1 cellular context compared by ENCODE assay signal in the genomic region with DNA sequence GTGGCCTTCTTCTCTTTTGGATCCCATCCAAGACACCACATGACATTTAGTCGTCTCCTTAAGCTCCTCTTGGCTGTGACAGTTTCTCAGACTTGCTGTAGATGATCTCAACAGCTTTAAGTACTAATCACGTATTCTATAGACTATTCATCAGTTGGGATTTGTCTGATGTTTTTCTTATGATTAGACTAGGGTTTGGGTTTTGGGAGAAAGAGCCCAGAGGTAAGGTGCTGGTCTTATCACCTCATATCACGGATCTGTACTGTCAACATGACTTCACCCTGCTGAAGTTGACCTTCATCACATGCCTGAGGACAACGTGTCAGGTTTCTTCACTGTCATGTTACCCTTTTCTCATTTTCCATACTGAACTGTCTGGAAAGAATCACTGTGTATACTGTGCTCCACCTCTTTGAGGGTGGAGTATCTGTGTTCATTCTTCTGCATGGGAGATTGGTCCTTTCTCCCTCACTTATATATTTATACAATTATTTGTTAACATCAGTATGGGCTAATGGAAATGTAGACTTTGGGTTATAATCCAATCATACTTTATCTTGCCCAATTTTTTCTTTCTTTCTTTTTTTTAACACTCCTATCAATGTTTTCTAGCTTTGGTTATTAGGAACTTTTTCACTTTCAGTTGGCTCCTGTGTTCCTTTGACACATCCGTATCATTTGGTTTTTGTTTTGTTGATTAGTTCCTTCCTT.
TF ChIP-seq lines count a peak whose summit lies in the region.

No MANE protein-coding gene starts in this region.

TF ChIP-seq in K562, 482 proteins besides CTCF, POLR2A, EP300 and RAD21 (continued from another document and continues in another):
- TF ChIP-seq, protein P1, sequence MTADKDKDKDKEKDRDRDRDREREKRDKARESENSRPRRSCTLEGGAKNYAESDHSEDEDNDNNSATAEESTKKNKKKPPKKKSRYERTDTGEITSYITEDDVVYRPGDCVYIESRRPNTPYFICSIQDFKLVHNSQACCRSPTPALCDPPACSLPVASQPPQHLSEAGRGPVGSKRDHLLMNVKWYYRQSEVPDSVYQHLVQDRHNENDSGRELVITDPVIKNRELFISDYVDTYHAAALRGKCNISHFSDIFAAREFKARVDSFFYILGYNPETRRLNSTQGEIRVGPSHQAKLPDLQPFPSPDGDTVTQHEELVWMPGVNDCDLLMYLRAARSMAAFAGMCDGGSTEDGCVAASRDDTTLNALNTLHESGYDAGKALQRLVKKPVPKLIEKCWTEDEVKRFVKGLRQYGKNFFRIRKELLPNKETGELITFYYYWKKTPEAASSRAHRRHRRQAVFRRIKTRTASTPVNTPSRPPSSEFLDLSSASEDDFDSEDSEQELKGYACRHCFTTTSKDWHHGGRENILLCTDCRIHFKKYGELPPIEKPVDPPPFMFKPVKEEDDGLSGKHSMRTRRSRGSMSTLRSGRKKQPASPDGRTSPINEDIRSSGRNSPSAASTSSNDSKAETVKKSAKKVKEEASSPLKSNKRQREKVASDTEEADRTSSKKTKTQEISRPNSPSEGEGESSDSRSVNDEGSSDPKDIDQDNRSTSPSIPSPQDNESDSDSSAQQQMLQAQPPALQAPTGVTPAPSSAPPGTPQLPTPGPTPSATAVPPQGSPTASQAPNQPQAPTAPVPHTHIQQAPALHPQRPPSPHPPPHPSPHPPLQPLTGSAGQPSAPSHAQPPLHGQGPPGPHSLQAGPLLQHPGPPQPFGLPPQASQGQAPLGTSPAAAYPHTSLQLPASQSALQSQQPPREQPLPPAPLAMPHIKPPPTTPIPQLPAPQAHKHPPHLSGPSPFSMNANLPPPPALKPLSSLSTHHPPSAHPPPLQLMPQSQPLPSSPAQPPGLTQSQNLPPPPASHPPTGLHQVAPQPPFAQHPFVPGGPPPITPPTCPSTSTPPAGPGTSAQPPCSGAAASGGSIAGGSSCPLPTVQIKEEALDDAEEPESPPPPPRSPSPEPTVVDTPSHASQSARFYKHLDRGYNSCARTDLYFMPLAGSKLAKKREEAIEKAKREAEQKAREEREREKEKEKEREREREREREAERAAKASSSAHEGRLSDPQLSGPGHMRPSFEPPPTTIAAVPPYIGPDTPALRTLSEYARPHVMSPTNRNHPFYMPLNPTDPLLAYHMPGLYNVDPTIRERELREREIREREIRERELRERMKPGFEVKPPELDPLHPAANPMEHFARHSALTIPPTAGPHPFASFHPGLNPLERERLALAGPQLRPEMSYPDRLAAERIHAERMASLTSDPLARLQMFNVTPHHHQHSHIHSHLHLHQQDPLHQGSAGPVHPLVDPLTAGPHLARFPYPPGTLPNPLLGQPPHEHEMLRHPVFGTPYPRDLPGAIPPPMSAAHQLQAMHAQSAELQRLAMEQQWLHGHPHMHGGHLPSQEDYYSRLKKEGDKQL (CRISPR knock-in tag; IDR thresholded peaks at IDR 0.05; ENCODE audit: borderline replicate concordance), result no peak
- TF ChIP-seq ZNF263 (CRISPR knock-in tag; IDR thresholded peaks at IDR 0.05; ENCODE audit: borderline replicate concordance), result peak; percentile 24; the same call in 1 of the 2 replicates
- no peak for TF ChIP-seq MYBL2 (IDR thresholded peaks at IDR 0.05; ENCODE audit: low read depth)
- TF ChIP-seq MYBL2 (CRISPR knock-in tag; IDR thresholded peaks at IDR 0.05; ENCODE audit: borderline replicate concordance), result no peak
- no peak for TF ChIP-seq NCOR1 (IDR thresholded peaks at IDR 0.05)
- no peak for TF ChIP-seq PCBP1 (IDR thresholded peaks at IDR 0.05; ENCODE audit: low read depth, low read length, poor library complexity, severe bottlenecking)
- peak; percentile 87 for TF ChIP-seq MEIS2 (IDR thresholded peaks at IDR 0.05; ENCODE audit: partially characterized antibody)
- TF ChIP-seq, protein P2, sequence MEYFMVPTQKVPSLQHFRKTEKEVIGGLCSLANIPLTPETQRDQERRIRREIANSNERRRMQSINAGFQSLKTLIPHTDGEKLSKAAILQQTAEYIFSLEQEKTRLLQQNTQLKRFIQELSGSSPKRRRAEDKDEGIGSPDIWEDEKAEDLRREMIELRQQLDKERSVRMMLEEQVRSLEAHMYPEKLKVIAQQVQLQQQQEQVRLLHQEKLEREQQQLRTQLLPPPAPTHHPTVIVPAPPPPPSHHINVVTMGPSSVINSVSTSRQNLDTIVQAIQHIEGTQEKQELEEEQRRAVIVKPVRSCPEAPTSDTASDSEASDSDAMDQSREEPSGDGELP (CRISPR knock-in tag; IDR thresholded peaks at IDR 0.05; ENCODE audit: borderline replicate concordance), result no peak
- TF ChIP-seq, protein P3, sequence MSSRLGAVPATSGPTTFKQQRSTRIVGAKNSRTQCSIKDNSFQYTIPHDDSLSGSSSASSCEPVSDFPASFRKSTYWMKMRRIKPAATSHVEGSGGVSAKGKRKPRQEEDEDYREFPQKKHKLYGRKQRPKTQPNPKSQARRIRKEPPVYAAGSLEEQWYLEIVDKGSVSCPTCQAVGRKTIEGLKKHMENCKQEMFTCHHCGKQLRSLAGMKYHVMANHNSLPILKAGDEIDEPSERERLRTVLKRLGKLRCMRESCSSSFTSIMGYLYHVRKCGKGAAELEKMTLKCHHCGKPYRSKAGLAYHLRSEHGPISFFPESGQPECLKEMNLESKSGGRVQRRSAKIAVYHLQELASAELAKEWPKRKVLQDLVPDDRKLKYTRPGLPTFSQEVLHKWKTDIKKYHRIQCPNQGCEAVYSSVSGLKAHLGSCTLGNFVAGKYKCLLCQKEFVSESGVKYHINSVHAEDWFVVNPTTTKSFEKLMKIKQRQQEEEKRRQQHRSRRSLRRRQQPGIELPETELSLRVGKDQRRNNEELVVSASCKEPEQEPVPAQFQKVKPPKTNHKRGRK (tag; IDR thresholded peaks at IDR 0.05), result no peak
- no peak for TF ChIP-seq HEY1 (CRISPR knock-in tag; IDR thresholded peaks at IDR 0.05; ENCODE audit: borderline replicate concordance)
- TF ChIP-seq CTBP1 (IDR thresholded peaks at IDR 0.05; ENCODE audit: borderline replicate concordance), result peak; percentile 96
- TF ChIP-seq, protein P4, sequence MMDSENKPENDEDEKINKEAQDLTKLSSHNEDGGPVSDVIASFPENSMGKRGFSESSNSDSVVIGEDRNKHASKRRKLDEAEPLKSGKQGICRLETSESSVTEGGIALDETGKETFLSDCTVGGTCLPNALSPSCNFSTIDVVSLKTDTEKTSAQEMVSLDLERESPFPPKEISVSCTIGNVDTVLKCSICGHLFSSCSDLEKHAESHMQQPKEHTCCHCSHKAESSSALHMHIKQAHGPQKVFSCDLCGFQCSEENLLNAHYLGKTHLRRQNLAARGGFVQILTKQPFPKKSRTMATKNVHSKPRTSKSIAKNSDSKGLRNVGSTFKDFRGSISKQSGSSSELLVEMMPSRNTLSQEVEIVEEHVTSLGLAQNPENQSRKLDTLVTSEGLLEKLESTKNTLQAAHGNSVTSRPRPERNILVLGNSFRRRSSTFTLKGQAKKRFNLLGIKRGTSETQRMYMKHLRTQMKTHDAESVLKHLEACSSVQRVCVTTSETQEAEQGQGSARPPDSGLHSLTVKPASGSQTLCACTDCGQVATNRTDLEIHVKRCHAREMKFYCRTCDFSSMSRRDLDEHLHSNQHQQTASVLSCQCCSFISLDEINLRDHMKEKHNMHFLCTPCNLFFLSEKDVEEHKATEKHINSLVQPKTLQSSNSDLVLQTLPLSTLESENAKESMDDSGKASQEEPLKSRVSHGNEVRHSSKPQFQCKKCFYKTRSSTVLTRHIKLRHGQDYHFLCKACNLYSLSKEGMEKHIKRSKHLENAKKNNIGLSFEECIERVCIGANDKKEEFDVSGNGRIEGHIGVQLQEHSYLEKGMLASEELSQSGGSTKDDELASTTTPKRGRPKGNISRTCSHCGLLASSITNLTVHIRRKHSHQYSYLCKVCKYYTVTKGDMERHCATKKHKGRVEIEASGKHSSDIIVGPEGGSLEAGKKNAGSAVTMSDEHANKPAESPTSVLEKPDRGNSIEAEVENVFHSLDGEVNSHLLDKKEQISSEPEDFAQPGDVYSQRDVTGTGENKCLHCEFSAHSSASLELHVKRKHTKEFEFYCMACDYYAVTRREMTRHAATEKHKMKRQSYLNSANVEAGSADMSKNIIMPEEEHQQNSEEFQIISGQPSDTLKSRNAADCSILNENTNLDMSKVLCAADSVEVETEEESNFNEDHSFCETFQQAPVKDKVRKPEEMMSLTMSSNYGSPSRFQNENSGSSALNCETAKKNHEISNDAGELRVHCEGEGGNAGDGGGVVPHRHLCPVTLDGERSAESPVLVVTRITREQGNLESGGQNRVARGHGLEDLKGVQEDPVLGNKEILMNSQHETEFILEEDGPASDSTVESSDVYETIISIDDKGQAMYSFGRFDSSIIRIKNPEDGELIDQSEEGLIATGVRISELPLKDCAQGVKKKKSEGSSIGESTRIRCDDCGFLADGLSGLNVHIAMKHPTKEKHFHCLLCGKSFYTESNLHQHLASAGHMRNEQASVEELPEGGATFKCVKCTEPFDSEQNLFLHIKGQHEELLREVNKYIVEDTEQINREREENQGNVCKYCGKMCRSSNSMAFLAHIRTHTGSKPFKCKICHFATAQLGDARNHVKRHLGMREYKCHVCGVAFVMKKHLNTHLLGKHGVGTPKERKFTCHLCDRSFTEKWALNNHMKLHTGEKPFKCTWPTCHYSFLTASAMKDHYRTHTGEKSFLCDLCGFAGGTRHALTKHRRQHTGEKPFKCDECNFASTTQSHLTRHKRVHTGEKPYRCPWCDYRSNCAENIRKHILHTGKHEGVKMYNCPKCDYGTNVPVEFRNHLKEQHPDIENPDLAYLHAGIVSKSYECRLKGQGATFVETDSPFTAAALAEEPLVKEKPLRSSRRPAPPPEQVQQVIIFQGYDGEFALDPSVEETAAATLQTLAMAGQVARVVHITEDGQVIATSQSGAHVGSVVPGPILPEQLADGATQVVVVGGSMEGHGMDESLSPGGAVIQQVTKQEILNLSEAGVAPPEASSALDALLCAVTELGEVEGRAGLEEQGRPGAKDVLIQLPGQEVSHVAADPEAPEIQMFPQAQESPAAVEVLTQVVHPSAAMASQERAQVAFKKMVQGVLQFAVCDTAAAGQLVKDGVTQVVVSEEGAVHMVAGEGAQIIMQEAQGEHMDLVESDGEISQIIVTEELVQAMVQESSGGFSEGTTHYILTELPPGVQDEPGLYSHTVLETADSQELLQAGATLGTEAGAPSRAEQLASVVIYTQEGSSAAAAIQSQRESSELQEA (IDR thresholded peaks at IDR 0.05; ENCODE audit: low read depth), result no peak
- no peak for TF ChIP-seq GTF2F1 (IDR thresholded peaks at IDR 0.05; ENCODE audit: low read depth, low read length)
- TF ChIP-seq TARDBP (IDR thresholded peaks at IDR 0.05), result no peak
- peak in 1 of 2 experiments; percentile 91; a peak in 1 of 4 replicates for TF ChIP-seq RCOR1 (IDR thresholded peaks at IDR 0.05; ENCODE audit: borderline replicate concordance in 1 of 2, low read depth in 2 of 2, low read length in 2 of 2)
- peak; percentile 54; the same call in 1 of the 2 replicates for TF ChIP-seq GATAD2A (IDR thresholded peaks at IDR 0.05)
- TF ChIP-seq BACH1 (tag; IDR thresholded peaks at IDR 0.05), result peak; percentile 59; the same call in 1 of the 2 replicates
- TF ChIP-seq, protein P5, sequence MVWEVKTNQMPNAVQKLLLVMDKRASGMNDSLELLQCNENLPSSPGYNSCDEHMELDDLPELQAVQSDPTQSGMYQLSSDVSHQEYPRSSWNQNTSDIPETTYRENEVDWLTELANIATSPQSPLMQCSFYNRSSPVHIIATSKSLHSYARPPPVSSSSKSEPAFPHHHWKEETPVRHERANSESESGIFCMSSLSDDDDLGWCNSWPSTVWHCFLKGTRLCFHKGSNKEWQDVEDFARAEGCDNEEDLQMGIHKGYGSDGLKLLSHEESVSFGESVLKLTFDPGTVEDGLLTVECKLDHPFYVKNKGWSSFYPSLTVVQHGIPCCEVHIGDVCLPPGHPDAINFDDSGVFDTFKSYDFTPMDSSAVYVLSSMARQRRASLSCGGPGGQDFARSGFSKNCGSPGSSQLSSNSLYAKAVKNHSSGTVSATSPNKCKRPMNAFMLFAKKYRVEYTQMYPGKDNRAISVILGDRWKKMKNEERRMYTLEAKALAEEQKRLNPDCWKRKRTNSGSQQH (CRISPR knock-in tag; IDR thresholded peaks at IDR 0.05), result no peak
- TF ChIP-seq DIDO1 (tag; IDR thresholded peaks at IDR 0.05; ENCODE audit: low read depth), result no peak
- peak; percentile 71; the same call in 1 of the 2 replicates for TF ChIP-seq HDAC2 (IDR thresholded peaks at IDR 0.05)
- 0 out of 2 replicates have a peak, but pooled peaks have one; percentile 22 for TF ChIP-seq MEF2D (tag; conservative IDR thresholded peaks at IDR 0.05; ENCODE audit: low read depth)
- peak; percentile 58; the same call in 1 of the 2 replicates for TF ChIP-seq HDAC8 (tag; IDR thresholded peaks at IDR 0.05)
- TF ChIP-seq JUN (IDR thresholded peaks at IDR 0.05; ENCODE audit: borderline replicate concordance, low read depth, low read length), result peak; percentile 84
- no peak for TF ChIP-seq JUN (CRISPR knock-in tag; IDR thresholded peaks at IDR 0.05; ENCODE audit: borderline replicate concordance)
- TF ChIP-seq, protein P6, sequence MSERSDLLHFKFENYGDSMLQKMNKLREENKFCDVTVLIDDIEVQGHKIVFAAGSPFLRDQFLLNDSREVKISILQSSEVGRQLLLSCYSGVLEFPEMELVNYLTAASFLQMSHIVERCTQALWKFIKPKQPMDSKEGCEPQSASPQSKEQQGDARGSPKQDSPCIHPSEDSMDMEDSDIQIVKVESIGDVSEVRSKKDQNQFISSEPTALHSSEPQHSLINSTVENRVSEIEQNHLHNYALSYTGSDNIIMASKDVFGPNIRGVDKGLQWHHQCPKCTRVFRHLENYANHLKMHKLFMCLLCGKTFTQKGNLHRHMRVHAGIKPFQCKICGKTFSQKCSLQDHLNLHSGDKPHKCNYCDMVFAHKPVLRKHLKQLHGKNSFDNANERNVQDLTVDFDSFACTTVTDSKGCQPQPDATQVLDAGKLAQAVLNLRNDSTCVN (CRISPR knock-in tag; IDR thresholded peaks at IDR 0.05), result no peak
- TF ChIP-seq NONO (IDR thresholded peaks at IDR 0.05; ENCODE audit: low read depth in 2 of 2, low read length in 1 of 2), result no peak
- TF ChIP-seq FOXA3 (CRISPR knock-in tag; conservative IDR thresholded peaks at IDR 0.05 in 1 of 2, IDR thresholded peaks at IDR 0.05 in 1 of 2), result peak; percentile 51 to 86; a peak in 2 of 4 replicates
- no peak for TF ChIP-seq HNRNPH1 (optimal IDR thresholded peaks at IDR 0.05; ENCODE audit: low read depth, low read length)
- TF ChIP-seq, protein P7, sequence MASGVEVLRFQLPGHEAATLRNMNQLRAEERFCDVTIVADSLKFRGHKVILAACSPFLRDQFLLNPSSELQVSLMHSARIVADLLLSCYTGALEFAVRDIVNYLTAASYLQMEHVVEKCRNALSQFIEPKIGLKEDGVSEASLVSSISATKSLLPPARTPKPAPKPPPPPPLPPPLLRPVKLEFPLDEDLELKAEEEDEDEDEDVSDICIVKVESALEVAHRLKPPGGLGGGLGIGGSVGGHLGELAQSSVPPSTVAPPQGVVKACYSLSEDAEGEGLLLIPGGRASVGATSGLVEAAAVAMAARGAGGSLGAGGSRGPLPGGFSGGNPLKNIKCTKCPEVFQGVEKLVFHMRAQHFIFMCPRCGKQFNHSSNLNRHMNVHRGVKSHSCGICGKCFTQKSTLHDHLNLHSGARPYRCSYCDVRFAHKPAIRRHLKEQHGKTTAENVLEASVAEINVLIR (CRISPR knock-in tag; IDR thresholded peaks at IDR 0.05), result no peak
- no peak for TF ChIP-seq MBD2 (IDR thresholded peaks at IDR 0.05; ENCODE audit: borderline replicate concordance, low read depth)
- no peak for TF ChIP-seq PCBP2 (IDR thresholded peaks at IDR 0.05; ENCODE audit: low read depth, low read length, poor library complexity, severe bottlenecking)
